ENCODE assay signal across 1 cellular context in the genomic region with DNA sequence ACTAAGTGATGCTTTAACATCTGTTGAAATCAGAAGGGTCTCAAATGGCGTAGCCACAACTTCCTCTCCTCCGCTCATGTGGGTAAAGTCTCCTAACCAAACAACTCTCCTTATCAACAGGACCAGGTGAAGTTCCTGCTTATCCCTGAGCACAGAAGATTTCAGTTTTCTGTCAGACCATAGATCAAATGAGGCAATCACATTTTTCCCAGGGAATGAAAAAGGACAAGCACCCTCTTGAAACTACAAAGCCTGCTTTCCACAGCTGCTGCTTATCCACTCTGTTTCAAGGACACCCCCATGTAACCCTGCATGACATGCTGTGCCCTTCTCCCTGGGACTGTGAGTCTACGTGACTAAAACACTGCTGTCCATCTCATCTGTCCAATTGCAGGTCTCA.
TF ChIP-seq lines count a peak whose summit lies in the region.

No MANE protein-coding gene starts in this region.

TF ChIP-seq in GM23338, 12 proteins besides CTCF, POLR2A, EP300 and RAD21 (continued from another document):
- no peak for TF ChIP-seq ZNF462 (CRISPR knock-in tag; IDR thresholded peaks at IDR 0.05)
- TF ChIP-seq EZH2 (IDR thresholded peaks at IDR 0.05; ENCODE audit: low read depth, unreplicated experiment) = no peak
- no peak for TF ChIP-seq ETS1 (IDR thresholded peaks at IDR 0.05)
- TF ChIP-seq CREB1 (CRISPR knock-in tag; IDR thresholded peaks at IDR 0.05; ENCODE audit: low read depth) = no peak
- no peak for TF ChIP-seq ZNF331 (CRISPR knock-in tag; IDR thresholded peaks at IDR 0.05; ENCODE audit: low read depth)
